Comparison of ENCODE assay signal across 37 cellular contexts in genomic region chr10:125785831-125786230, GRCh38. TPM values are rescaled to one million over a fixed set of nuclear protein-coding genes. Genes with fewer than 3 reads are reported as not detected.
DNase-seq lines count a peak whose midpoint lies in the region; ATAC-seq and TF ChIP-seq lines count a peak whose summit lies in the region.
"Had no signal": no experiment of that assay in that cellular context is flagged by ENCODE, and none has a peak within 500 bp of the region (broad histone marks: within the 10 kb centered on the region; RNA-seq: fewer than 3 reads in every experiment).

No MANE protein-coding gene starts in this region.

- H2AK9ac ChIP-seq in IMR-90 (replicated peaks; ENCODE audit: low read depth, low read length, poor library complexity) = peak overlapping the region; percentile 59

- H3K9ac ChIP-seq in IMR-90 (ENCODE audit: low read depth, low read length) (no peak overlapping the region), mesenchymal stem cell (ENCODE audit: low read length) (no peak overlapping the region)
- H3K9ac ChIP-seq: BLaER1; BLaER1 treated with 17β-estradiol and CSF1 and Interleukin-3, amounts not matched to agents 10 nM and 100 nM had no signal

- H4K8ac ChIP-seq in IMR-90 (ENCODE audit: low read depth in 2 of 2, low read length in 2 of 2) = no peak overlapping the region
- H4K8ac ChIP-seq in mesenchymal stem cell (ENCODE audit: low read length) = no peak overlapping the region

- no peak overlapping the region for H3K4ac ChIP-seq in IMR-90 (ENCODE audit: low read depth, low read length)
- no peak overlapping the region for H3K4ac ChIP-seq in mesenchymal stem cell (ENCODE audit: low read depth in 1 of 2, low read length in 2 of 2)

- no peaks in the 10 kb centered on the region for H3K4me1 ChIP-seq in IMR-90 (ENCODE audit: control insufficient read depth, insufficient read depth, low read length)
- peaks cover 16% of the 10 kb centered on the region for H3K4me1 ChIP-seq in SJSA1 (replicated peaks)
- H3K4me1 ChIP-seq in mesenchymal stem cell (ENCODE audit: control insufficient read depth, insufficient read depth, low read depth, low read length) = peaks cover 9% of the 10 kb centered on the region
- H3K4me1 ChIP-seq: A549, BE2C, Caco-2 had no signal

- H2AFZ ChIP-seq in IMR-90 (replicated peaks; ENCODE audit: low read length, poor library complexity) (no peak overlapping the region), mesenchymal stem cell (ENCODE audit: low read depth, low read length) (no peak overlapping the region)

- H3K4me2 ChIP-seq in IMR-90 (ENCODE audit: low read depth, low read length) (no peak overlapping the region), mesenchymal stem cell (ENCODE audit: low read length, poor library complexity, severe bottlenecking) (no peak overlapping the region)
- H3K4me2 ChIP-seq: A549 had no signal

- H3K27me3 ChIP-seq in IMR-90 (ENCODE audit: control insufficient read depth, insufficient read depth, low read length) (no peaks in the 10 kb centered on the region), SJSA1 (replicated peaks) (no peaks in the 10 kb centered on the region), mesenchymal stem cell (ENCODE audit: control insufficient read depth in 1 of 2, insufficient read depth in 1 of 2, low read length in 2 of 2) (no peaks in the 10 kb centered on the region)
- H3K27me3 ChIP-seq: BE2C; BLaER1; BLaER1 treated with 17β-estradiol and CSF1 and Interleukin-3, amounts not matched to agents 10 nM and 100 nM had no signal

- H3K23ac ChIP-seq in IMR-90 (ENCODE audit: low read depth, low read length) = no peak overlapping the region
- no peak overlapping the region for H3K23ac ChIP-seq in mesenchymal stem cell (ENCODE audit: low read length in 2 of 2)

- H2AK5ac ChIP-seq in IMR-90 (ENCODE audit: low read depth, low read length) (no peak overlapping the region), mesenchymal stem cell (ENCODE audit: low read length, severe bottlenecking) (no peak overlapping the region)

- H3K27ac ChIP-seq in IMR-90 (ENCODE audit: insufficient read depth, low read length) = no peak overlapping the region
- H3K27ac ChIP-seq in SJSA1 = no peak overlapping the region
- H3K27ac ChIP-seq in coronary artery = no peak overlapping the region
- no peak overlapping the region for H3K27ac ChIP-seq in mesenchymal stem cell (ENCODE audit: low read length, poor library complexity, severe bottlenecking)
- H3K27ac ChIP-seq: 22Rv1; A549; BLaER1; BLaER1 treated with 17β-estradiol and CSF1 and Interleukin-3, amounts not matched to agents 10 nM and 100 nM; C4-2B had no signal

- TF ChIP-seq CTCF in IMR-90 (conservative IDR thresholded peaks at IDR 0.05; ENCODE audit: low read depth, low read length) = no peak
- TF ChIP-seq CTCF in coronary artery (IDR thresholded peaks at IDR 0.05) = no peak

- H3K14ac ChIP-seq in IMR-90 (replicated peaks; ENCODE audit: low read depth, low read length) = no peak overlapping the region
- H3K14ac ChIP-seq in mesenchymal stem cell (ENCODE audit: low read length in 2 of 2) = no peak overlapping the region

- no peak overlapping the region for H2BK20ac ChIP-seq in IMR-90 (ENCODE audit: low read depth, low read length)

- no peak for ATAC-seq in IMR-90 (ENCODE audit: low read depth)
- ATAC-seq in HG02678 (IDR thresholded peaks at IDR 0.05; ENCODE audit: unreplicated experiment) = no peak
- no peak for ATAC-seq in HG03108 (IDR thresholded peaks at IDR 0.05; ENCODE audit: unreplicated experiment)
- ATAC-seq: A549; CD8-positive, alpha-beta T cell had no signal

- H3K4me3 ChIP-seq in IMR-90 (ENCODE audit: insufficient read depth, low read depth, low read length) (no peak overlapping the region), SJSA1 (no peak overlapping the region), coronary artery (no peak overlapping the region), mesenchymal stem cell (ENCODE audit: insufficient read depth in 1 of 2, low read depth in 1 of 2, low read length in 2 of 2) (no peak overlapping the region)
- H3K4me3 ChIP-seq: A549; BLaER1; BLaER1 treated with 17β-estradiol and CSF1 and Interleukin-3, amounts not matched to agents 10 nM and 100 nM had no signal

- in situ Hi-C loops in IMR-90 (cut with MboI; ENCODE audit: low sequenced_read_pairs) = no loop called here

- H2BK12ac ChIP-seq in mesenchymal stem cell (ENCODE audit: low read length in 2 of 2) = no peak overlapping the region

- no peaks in the 10 kb centered on the region for H4K20me1 ChIP-seq in IMR-90 (ENCODE audit: insufficient read depth, low read length)
- H4K20me1 ChIP-seq: BLaER1 had no signal

- H4K5ac ChIP-seq in IMR-90 (ENCODE audit: low read depth, low read length) = no peak overlapping the region

- H3K36me3 ChIP-seq in IMR-90 (ENCODE audit: control insufficient read depth, insufficient read depth, low read length) = peaks cover 15% of the 10 kb centered on the region
- H3K36me3 ChIP-seq in SJSA1 = peaks cover 9% of the 10 kb centered on the region
- peaks cover 20 to 23% of the 10 kb centered on the region in 2 experiments for H3K36me3 ChIP-seq in mesenchymal stem cell (ENCODE audit: control insufficient read depth in 1 of 2, insufficient read depth in 2 of 2, low read depth in 1 of 2, low read length in 2 of 2)
- H3K36me3 ChIP-seq: BE2C had no signal

- no peak overlapping the region for H2BK15ac ChIP-seq in IMR-90 (ENCODE audit: low read depth, low read length)
- peak overlapping the region; percentile 30 for H2BK15ac ChIP-seq in mesenchymal stem cell (ENCODE audit: low read depth, poor library complexity, severe bottlenecking)

- H4K91ac ChIP-seq in IMR-90 (ENCODE audit: insufficient read depth, low read depth, low read length) (no peak overlapping the region), mesenchymal stem cell (ENCODE audit: low read length) (no peak overlapping the region)

- intact Hi-C loops in IMR-90 (cut with micrococcal nuclease) = no loop called here

- no peak overlapping the region for H3K18ac ChIP-seq in IMR-90 (ENCODE audit: low read depth, low read length)
- no peak overlapping the region for H3K18ac ChIP-seq in mesenchymal stem cell (ENCODE audit: low read depth in 1 of 2, low read length in 2 of 2)

- DNase-seq in IMR-90 = no peak
- peak; percentile 63 to 84 for DNase-seq in SJSA1 (ENCODE audit: low read depth in 1 of 2, low spot score in 2 of 2)
- DNase-seq in coronary artery (ENCODE audit: low spot score) = peak; percentile 62
- DNase-seq in mesenchymal stem cell = no peak
- DNase-seq in inferior parietal cortex (ENCODE audit: extremely low spot score) = no peak
- no peak for DNase-seq in activated naive CD4-positive, alpha-beta T cell treated with anti-CD3 and anti-CD28 coated beads, Interleukin-2, amount 50 U/mL, for 16 hours
- DNase-seq: 8988T; ACHN; AML-193; BE2C; C1 segment of cervical spinal cord; Caco-2; Calu3; CD4-positive, alpha-beta memory T cell; CD4-positive, alpha-beta T cell; CD4-positive, CD25-positive, alpha-beta regulatory T cell; CD8-positive, alpha-beta memory T cell; CD8-positive, alpha-beta T cell; COR-L47; DMS 273 treated with DMSO at 0.1 percent for 48 hours; DMS153; DMS53; DMS79; DND-41; EL had no signal

- WGBS in IMR-90 (ENCODE audit: extremely low coverage in 2 of 2, insufficient read length in 1 of 2), 2 experiments = no CpG with 5 or more reads among the region's 9 CpGs
- 98% methylated on average over 5 of the region's 9 CpGs for WGBS in mesenchymal stem cell

- no peak overlapping the region for H3K56ac ChIP-seq in IMR-90 (ENCODE audit: extremely low read depth, insufficient read depth, low read length)

- POLR2A ChIA-PET in IMR-90 (lab: Charles Lee; ENCODE audit: unreplicated experiment) = no interaction called here

- no peak for TF ChIP-seq RAD21 in IMR-90 (IDR thresholded peaks at IDR 0.05; ENCODE audit: low read length)

- H2BK5ac ChIP-seq in IMR-90 (ENCODE audit: low read depth, low read length, poor library complexity, severe bottlenecking) (no peak overlapping the region), mesenchymal stem cell (ENCODE audit: low read depth, low read length, poor library complexity, severe bottlenecking) (no peak overlapping the region)

- BruUV-seq in IMR-90 (replicated peaks; lab: Mats Ljungman, UMichigan) = no TSS peak

- no peak for TF ChIP-seq POLR2A in IMR-90 (IDR thresholded peaks at IDR 0.05; ENCODE audit: low read depth, low read length)

- H3K9me3 ChIP-seq in IMR-90 (ENCODE audit: control insufficient read depth, insufficient read depth, low read length) (no peaks in the 10 kb centered on the region), SJSA1 (replicated peaks) (no peaks in the 10 kb centered on the region), mesenchymal stem cell (ENCODE audit: control insufficient read depth, low read length) (no peaks in the 10 kb centered on the region)
- H3K9me3 ChIP-seq: A549; BE2C; BLaER1; BLaER1 treated with 17β-estradiol and CSF1 and Interleukin-3, amounts not matched to agents 10 nM and 100 nM; Caco-2 had no signal

- H2BK120ac ChIP-seq in IMR-90 (ENCODE audit: low read depth, low read length) = no peak overlapping the region
- H2BK120ac ChIP-seq in mesenchymal stem cell (ENCODE audit: low read depth, low read length) = no peak overlapping the region

- dilution Hi-C loops in IMR-90 (cut with HindIII; ENCODE audit: low sequenced_read_pairs, unreplicated experiment) = no loop called here

- CTCF ChIA-PET in IMR-90 (lab: Yijun Ruan, JAX) = no interaction called here

- no peaks in the 10 kb centered on the region for H3K9me1 ChIP-seq in IMR-90 (ENCODE audit: insufficient read depth, low read length)

- H3K79me1 ChIP-seq in IMR-90 (ENCODE audit: low read depth in 1 of 2, low read length in 2 of 2) = no peaks in the 10 kb centered on the region
- H3K79me1 ChIP-seq in mesenchymal stem cell (replicated peaks; ENCODE audit: low read length, poor library complexity, severe bottlenecking) = no peaks in the 10 kb centered on the region

RNA-seq across cellular contexts. Expression of gene MMP21, which starts 10.2 kb away (rescaled TPM):
- not detected in 2 replicates for total RNA-seq in IMR-90 (2012; rRNA removed)
- not detected in 2 replicates for polyA plus RNA-seq in IMR-90 (2012; rRNA removed)
- polyA plus RNA-seq in IMR-90 (2012; cell fraction: cytosol; rRNA removed) = 0.03 TPM in 1 of 2 replicates, not detected in the other
- polyA plus RNA-seq in IMR-90 (2012; cell fraction: nucleus; rRNA removed; ENCODE audit: low replicate concordance) = 0.08 and 0.17 TPM in 2 replicates
- not detected in 2 replicates for total RNA-seq in SJSA1 (2014; rRNA removed; shearing (Covaris generic))
- 0.01 TPM for polyA plus RNA-seq in mesenchymal stem cell (2013, experiment 1 of 2)
- polyA plus RNA-seq in mesenchymal stem cell (2013, experiment 2 of 2) = not detected
- total RNA-seq: A172, A673, Caco-2, Daoy had no signal
- polyA plus RNA-seq: BJ; CD14-positive monocyte; CD4-positive, alpha-beta memory T cell; CD8-positive, alpha-beta memory T cell had no signal

RNA-seq across cellular contexts. Expression of gene UROS, which starts 37.2 kb away (rescaled TPM):
- 56.5 and 63.6 TPM in 2 replicates for total RNA-seq in IMR-90 (2012; rRNA removed)
- polyA plus RNA-seq in IMR-90 (2012; rRNA removed) = 48.7 and 50.4 TPM in 2 replicates
- 46.6 and 47.3 TPM in 2 replicates for polyA plus RNA-seq in IMR-90 (2012; cell fraction: cytosol; rRNA removed)
- polyA plus RNA-seq in IMR-90 (2012; cell fraction: nucleus; rRNA removed; ENCODE audit: low replicate concordance) = 48.8 and 50.3 TPM in 2 replicates
- total RNA-seq in SJSA1 (2014; rRNA removed; shearing (Covaris generic)) = 93.6 and 136 TPM in 2 replicates
- polyA plus RNA-seq in mesenchymal stem cell (2013, experiment 1 of 2) = 62.2 TPM
- 65.5 TPM for polyA plus RNA-seq in mesenchymal stem cell (2013, experiment 2 of 2)

RNA-seq across cellular contexts. Expression of gene BCCIP, which starts 37.5 kb away (rescaled TPM):
- total RNA-seq in IMR-90 (2012; rRNA removed) = 31.9 and 65.8 TPM in 2 replicates
- polyA plus RNA-seq in IMR-90 (2012; rRNA removed) = 42.4 and 49.2 TPM in 2 replicates
- 5.4 and 9.3 TPM in 2 replicates for polyA plus RNA-seq in IMR-90 (2012; cell fraction: cytosol; rRNA removed)
- 3.4 and 15.5 TPM in 2 replicates for polyA plus RNA-seq in IMR-90 (2012; cell fraction: nucleus; rRNA removed; ENCODE audit: low replicate concordance)
- 122 and 160 TPM in 2 replicates for total RNA-seq in SJSA1 (2014; rRNA removed; shearing (Covaris generic))
- polyA plus RNA-seq in mesenchymal stem cell (2013, experiment 1 of 2) = 44.6 TPM
- polyA plus RNA-seq in mesenchymal stem cell (2013, experiment 2 of 2) = 43.8 TPM

Comparison
In these comparisons a context has a peak if more than half of its experiments do, and no peak if none do; other contexts are left out.
1. DNase-seq: peak in SJSA1 (2 of 2) and coronary artery (single experiment); none in IMR-90 (single experiment), mesenchymal stem cell (single experiment), inferior parietal cortex (single experiment) and activated naive CD4-positive, alpha-beta T cell treated with anti-CD3 and anti-CD28 coated beads, Interleukin-2, amount 50 U/mL, for 16 hours (single experiment).